Comparison of ENCODE assay signal across 10 cellular contexts in the genomic region with DNA sequence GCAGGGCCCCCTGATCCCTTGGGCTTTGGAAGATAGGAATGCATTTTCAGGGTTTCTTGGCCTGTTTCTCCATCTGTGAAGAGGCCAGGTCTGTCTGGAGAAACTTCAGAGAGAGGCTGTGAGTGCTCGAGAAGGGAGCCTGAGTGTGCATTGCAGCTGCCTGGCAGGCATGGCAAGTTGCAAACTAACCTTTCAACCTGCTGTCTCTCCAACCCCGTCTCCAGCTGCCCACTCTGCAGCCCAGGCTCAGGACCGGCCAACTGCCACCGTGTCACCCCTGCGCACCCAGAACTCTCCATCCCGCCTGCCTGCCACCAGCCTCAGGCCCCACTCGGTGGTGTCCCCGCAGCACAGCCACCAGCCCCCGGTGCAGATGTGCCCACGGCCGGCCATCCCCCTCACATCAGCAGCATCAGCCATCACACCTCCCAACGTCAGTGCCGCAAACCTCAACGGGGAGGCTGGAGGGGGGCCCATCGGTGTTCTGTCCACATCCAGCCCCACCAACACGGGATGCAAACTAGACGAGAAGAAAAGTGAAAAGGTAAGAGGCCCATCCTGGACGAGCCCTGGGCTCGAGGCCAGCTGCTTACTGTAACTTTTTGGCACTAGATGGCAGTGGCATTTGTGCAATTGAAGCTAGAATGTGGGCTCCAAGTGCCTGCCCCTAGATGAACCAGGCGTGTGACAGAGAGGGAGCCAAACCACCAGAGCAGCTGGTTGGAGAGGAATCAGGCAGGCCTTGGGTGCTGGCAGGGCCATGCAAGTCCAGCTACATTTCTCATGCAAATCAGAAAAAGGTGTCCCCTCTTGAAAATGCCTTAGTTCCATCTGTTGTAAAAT.
DNase-seq lines count a peak whose midpoint lies in the region; ATAC-seq and TF ChIP-seq lines count a peak whose summit lies in the region.
"Had no signal": no experiment of that assay in that cellular context is flagged by ENCODE, and none has a peak within 500 bp of the region (broad histone marks: within the 10 kb centered on the region; RNA-seq: fewer than 3 reads in every experiment).

No MANE protein-coding gene starts in this region.

- H3K36me3 Mint-ChIP-seq in brain: peaks cover 39% of the 10 kb centered on the region

- DNase-seq in AML-193 (lab: John Stamatoyannopoulos, UW) (peak; percentile 3 to 5), MV-4-11 (lab: John Stamatoyannopoulos, UW) (peak; percentile 55), lung (ENCODE audit: low spot score) (peak; percentile 47), middle frontal gyrus (ENCODE audit: extremely low spot score, low spot score) (no peak)
- no peak for DNase-seq in stimulated activated CD4-positive, alpha-beta T cell treated with anti-CD3 and anti-CD28 coated beads, Interleukin-2, amount 100 ng/mL, for 24 hours
- no peak for DNase-seq in activated CD4-positive, alpha-beta T cell treated with anti-CD3 and anti-CD28 coated beads for 48 hours
- DNase-seq: CD8-positive, alpha-beta T cell; esophagus squamous epithelium had no signal

- ATAC-seq in lung (ENCODE audit: insufficient read depth, low FRiP score) (no peak), HG03571 (IDR thresholded peaks at IDR 0.05; ENCODE audit: unreplicated experiment) (no peak)
- ATAC-seq: CD8-positive, alpha-beta T cell had no signal

- H3K27me3 ChIP-seq in lung (ENCODE audit: control insufficient read depth, insufficient read depth): no peaks in the 10 kb centered on the region
- H3K27me3 ChIP-seq: esophagus squamous epithelium had no signal

- peaks cover 68% of the 10 kb centered on the region for H3K4me1 Mint-ChIP-seq in brain

- peaks cover 0 to 5% of the 10 kb centered on the region in 2 donors for H3K36me3 ChIP-seq in lung (ENCODE audit: control insufficient read depth in 2 of 2, insufficient read depth in 2 of 2, low read length in 2 of 2)

- peak overlapping the region in 4 of 5 experiments; percentile 23 to 99 (median 86) for H3K27ac Mint-ChIP-seq in brain

- peaks cover 14 to 23% (median 18%) of the 10 kb centered on the region in 5 experiments for H3K9me3 Mint-ChIP-seq in brain

- no peak overlapping the region for H3K4me3 ChIP-seq in lung
- H3K4me3 ChIP-seq: esophagus squamous epithelium had no signal

- H3K9me3 ChIP-seq in lung (ENCODE audit: control insufficient read depth in 2 of 2, insufficient read depth in 1 of 2, low read length in 1 of 2): peaks cover 2% of the 10 kb centered on the region in 2 donors

- TF ChIP-seq CTCF in brain (conservative IDR thresholded peaks at IDR 0.05) (no peak), lung (IDR thresholded peaks at IDR 0.05; ENCODE audit: control extremely low read depth, extremely low read depth) (no peak)

- WGBS in lung, 2 donors: 71 to 77% methylated on average over 20 of the region's 20 CpGs

- no peak overlapping the region for H3K27ac ChIP-seq in lung (ENCODE audit: low read depth in 1 of 2, low read length in 1 of 2)
- H3K27ac ChIP-seq: esophagus squamous epithelium had no signal

- peaks cover 4% of the 10 kb centered on the region for H3K27me3 Mint-ChIP-seq in brain

- no peak overlapping the region for H3K4me3 Mint-ChIP-seq in brain
- H3K4me3 Mint-ChIP-seq: CD8-positive, alpha-beta T cell had no signal

- peaks cover 0 to 10% of the 10 kb centered on the region in 2 donors for H3K4me1 ChIP-seq in lung (ENCODE audit: control insufficient read depth in 2 of 2, insufficient read depth in 2 of 2, low read length in 2 of 2)

Comparison
In these comparisons a context has a peak if more than half of its experiments do, and no peak if none do; other contexts are left out.
1. DNase-seq: peak in AML-193 (2 of 2), MV-4-11 (single experiment) and lung (single experiment); none in stimulated activated CD4-positive, alpha-beta T cell treated with anti-CD3 and anti-CD28 coated beads, Interleukin-2, amount 100 ng/mL, for 24 hours (0 of 2), activated CD4-positive, alpha-beta T cell treated with anti-CD3 and anti-CD28 coated beads for 48 hours (single experiment) and middle frontal gyrus (single experiment).